ENCODE assay signal across 24 cellular contexts in the genomic region with DNA sequence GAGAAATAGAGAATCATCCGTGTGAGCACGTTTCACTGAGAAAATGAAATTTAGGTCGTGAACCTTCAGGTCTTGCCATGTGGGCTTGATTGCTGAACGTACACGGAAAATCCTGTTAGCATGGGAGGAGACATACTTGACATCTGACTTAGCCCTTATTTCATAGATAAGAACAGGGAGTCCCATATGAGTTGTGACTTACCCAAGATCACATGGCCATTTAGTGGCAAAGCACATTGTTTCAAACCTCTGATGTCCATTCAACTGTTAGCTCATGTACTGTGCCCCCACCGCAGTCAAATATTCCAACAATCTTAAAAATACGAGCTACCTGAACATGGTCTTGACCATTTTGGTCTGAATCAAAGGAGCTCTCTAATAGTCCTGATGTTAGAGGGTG.
"Had no signal": no experiment of that assay in that cellular context is flagged by ENCODE, and none has a peak within 500 bp of the region (broad histone marks: within the 10 kb centered on the region; RNA-seq: fewer than 3 reads in every experiment).

No MANE protein-coding gene starts in this region.

- H3K4me3 ChIP-seq: stomach, suprapubic skin, testis, thoracic aorta, thyroid gland, tibial artery, tibial nerve, transverse colon, upper lobe of left lung, upper lobe of right lung, uterus, vagina had no signal

- H3K36me3 ChIP-seq: stomach, suprapubic skin, thoracic aorta, thyroid gland, tibial nerve, transverse colon, upper lobe of left lung, upper lobe of right lung, uterus, vagina had no signal

- FAIRE-seq: urothelium cell line had no signal

- DNase-seq: stimulated activated CD4-positive, alpha-beta T cell treated with anti-CD3 and anti-CD28 coated beads, Interleukin-2, amount 100 ng/mL, for 48 hours; stimulated activated CD4-positive, alpha-beta T cell treated with anti-CD3 and anti-CD28 coated beads, Interleukin-4, amount 100 ng/mL, for 1 hour; stimulated activated CD4-positive, alpha-beta T cell treated with anti-CD3 and anti-CD28 coated beads, Interleukin-4, amount 100 ng/mL, for 24 hours; stimulated activated CD4-positive, alpha-beta T cell treated with anti-CD3 and anti-CD28 coated beads, Interleukin-4, amount 100 ng/mL, for 4 hours; stimulated activated CD8-positive, alpha-beta memory T cell treated with anti-CD3 and anti-CD28 coated beads, Interleukin-4, amount 100 ng/mL, for 48 hours; stimulated activated naive B cell treated with anti-CD40 and anti-IgM and Interleukin-4, amounts not matched to agents 10 μg/mL and 1 μg/mL and 100 μg/mL, for 72 hours; stimulated activated naive CD4-positive, alpha-beta T cell; stimulated activated naive CD4-positive, alpha-beta T cell treated with Interleukin-2 at 50 U/mL for 16 hours; stimulated activated naive CD8-positive, alpha-beta T cell treated with anti-CD3 and anti-CD28 coated beads, Interleukin-15, amount 100 ng/mL, for 72 hours; stimulated activated naive CD8-positive, alpha-beta T cell treated with anti-CD3 and anti-CD28 coated beads, Interleukin-15, Interleukin-2, amounts not matched to agents 100 U/mL and 50 U/mL, for 24 hours; stomach; substantia nigra; testis; thyroid gland; tibial artery; transverse colon; upper lobe of left lung; upper lobe of right lung; uterus had no signal

- H3K9me3 ChIP-seq: suprapubic skin, testis, thoracic aorta, thyroid gland, transverse colon, upper lobe of left lung, upper lobe of right lung, uterus, vagina had no signal

- H3K27me3 ChIP-seq: stomach, suprapubic skin, testis, thyroid gland, tibial artery, tibial nerve, transverse colon, upper lobe of left lung, upper lobe of right lung, uterus, vagina had no signal

- H3K27ac ChIP-seq: stomach, suprapubic skin, testis, thoracic aorta, thyroid gland, tibial artery, tibial nerve, transverse colon, upper lobe of left lung, upper lobe of right lung, uterus, vagina had no signal

- H3K4me1 ChIP-seq: stomach, suprapubic skin, thyroid gland, tibial artery, transverse colon, upper lobe of left lung, upper lobe of right lung, uterus, vagina had no signal
